ENCODE assay signal across 20 cellular contexts in the genomic region with DNA sequence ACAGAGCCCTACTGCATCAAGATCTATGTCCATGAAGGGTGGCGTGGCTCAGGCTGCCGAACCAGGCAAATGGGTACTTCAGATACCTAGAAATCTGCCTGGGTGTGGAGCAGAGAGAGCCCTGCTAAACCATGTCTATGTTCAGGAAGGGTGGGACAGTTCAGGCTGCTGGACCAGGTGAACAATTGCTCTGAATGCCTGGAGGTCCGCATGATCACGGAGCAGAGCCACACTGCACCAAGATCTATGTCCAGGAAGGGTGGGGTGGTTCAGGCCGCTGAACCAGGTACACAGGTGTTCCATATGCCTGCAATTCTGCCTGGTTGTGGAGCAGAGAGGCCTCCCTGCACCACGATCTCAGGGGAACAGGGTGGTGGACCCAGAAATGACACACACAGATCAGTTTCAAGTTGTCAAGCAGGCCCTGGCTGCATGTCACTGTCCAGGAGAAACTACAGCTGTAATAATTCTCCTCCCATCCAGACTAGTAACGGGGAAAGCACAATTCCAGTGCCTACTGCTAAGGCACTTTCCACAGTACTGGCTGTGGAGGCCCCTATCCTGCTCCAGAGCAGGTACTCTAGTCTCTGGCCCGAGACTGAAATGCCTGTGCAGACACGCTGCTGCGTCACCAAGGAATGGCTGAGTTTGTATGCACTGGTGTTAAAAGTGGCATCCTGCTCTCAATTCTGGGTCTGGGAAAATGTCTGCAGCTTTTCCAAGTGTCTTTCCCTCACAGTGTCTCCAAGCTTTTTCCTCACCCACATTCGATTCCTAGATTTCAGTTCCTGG.
"Had no signal": no experiment of that assay in that cellular context is flagged by ENCODE, and none has a peak within 500 bp of the region (broad histone marks: within the 10 kb centered on the region; RNA-seq: fewer than 3 reads in every experiment).

No MANE protein-coding gene starts in this region.

- H3K27ac Mint-ChIP-seq: activated CD8-positive, alpha-beta T cell treated with anti-CD3 and anti-CD28 coated beads for 36 hours; IgD-negative memory B cell; T-helper 1 cell treated with Interleukin-12 subunit alpha and Interleukin-12 subunit beta and Interleukin-4 antibody, amounts not matched to agents 30 μg/mL and 1 μg/mL, for 36 hours had no signal

- H3K4me3 ChIP-seq: MG63 had no signal

- DNase-seq: activated CD4-positive, alpha-beta T cell treated with anti-CD3 and anti-CD28 coated beads for 4 hours; activated CD8-positive, alpha-beta memory T cell treated with anti-CD3 and anti-CD28 coated beads, Interleukin-2, amount 50 U/mL, for 4 hours; activated CD8-positive, alpha-beta T cell treated with anti-CD3 and anti-CD28 coated beads for 36 hours; brain microvascular endothelial cell; caudate nucleus; KG1; MG63; MV-4-11; NCI-H1092 treated with DMSO at 0.1 percent for 48 hours; NCI-H1417 treated with DMSO at 0.1 percent for 48 hours; NCI-H1694 treated with DMSO at 0.1 percent for 48 hours; NCI-H2029 treated with DMSO at 0.1 percent for 48 hours; NCI-H446; NCI-H524; PC-3; SHP77 treated with DMSO at 0.1 percent for 48 hours had no signal

- H3K27me3 ChIP-seq: brain microvascular endothelial cell, MG63 had no signal

- H3K27ac ChIP-seq: brain microvascular endothelial cell had no signal

- H3K9me3 ChIP-seq: MG63 had no signal

- H3K27me3 Mint-ChIP-seq: activated CD8-positive, alpha-beta T cell treated with anti-CD3 and anti-CD28 coated beads for 36 hours; IgD-negative memory B cell had no signal

- H3K36me3 ChIP-seq: brain microvascular endothelial cell, MG63 had no signal

- ATAC-seq: activated CD4-positive, CD25-positive, alpha-beta regulatory T cell treated with anti-CD3 and anti-CD28 coated beads, Interleukin-2, amount 50 U/mL, for 24 hours; activated CD8-positive, alpha-beta T cell treated with anti-CD3 and anti-CD28 coated beads for 36 hours; activated naive CD4-positive, alpha-beta T cell treated with anti-CD3 and anti-CD28 coated beads, Interleukin-2, amount 50 U/mL, for 72 hours; PC-3 had no signal

- H3K4me3 Mint-ChIP-seq: activated CD8-positive, alpha-beta T cell treated with anti-CD3 and anti-CD28 coated beads for 36 hours; IgD-negative memory B cell; T-helper 1 cell treated with Interleukin-12 subunit alpha and Interleukin-12 subunit beta and Interleukin-4 antibody, amounts not matched to agents 30 μg/mL and 1 μg/mL, for 36 hours had no signal
